1 cellular context compared by ENCODE assay signal in genomic region chr1:53121319-53122172, GRCh38.
TF ChIP-seq lines count a peak whose summit lies in the region.

No MANE protein-coding gene starts in this region.

TF ChIP-seq in HepG2, 621 proteins besides CTCF, POLR2A, EP300 and RAD21 (continued from another document and continues in another):
- TF ChIP-seq AHDC1 (CRISPR knock-in tag; IDR thresholded peaks at IDR 0.05; ENCODE audit: borderline replicate concordance) (peak; percentile 91), ZSCAN12 (CRISPR knock-in tag; IDR thresholded peaks at IDR 0.05) (no peak), ZNF550 (CRISPR knock-in tag; IDR thresholded peaks at IDR 0.05; ENCODE audit: borderline replicate concordance) (no peak), ZNF430 (CRISPR knock-in tag; IDR thresholded peaks at IDR 0.05) (peak; percentile 93; the same call in 1 of the 2 replicates), MTF1 (CRISPR knock-in tag; IDR thresholded peaks at IDR 0.05) (no peak), REST (IDR thresholded peaks at IDR 0.05; ENCODE audit: borderline replicate concordance in 1 of 2, low read depth in 1 of 2, low read length in 2 of 2) (peak in 1 of 2 experiments; percentile 2; a peak in 1 of 4 replicates), HOXA3 (CRISPR knock-in tag; IDR thresholded peaks at IDR 0.05) (peak; percentile 79; the same call in 1 of the 2 replicates), HOXA7 (CRISPR knock-in tag; IDR thresholded peaks at IDR 0.05) (no peak), SAP130 (CRISPR knock-in tag; IDR thresholded peaks at IDR 0.05; ENCODE audit: low read depth) (peak; percentile 94), ZNF549 (CRISPR knock-in tag; IDR thresholded peaks at IDR 0.05) (peak; percentile 64; the same call in 1 of the 2 replicates), HBP1 (CRISPR knock-in tag; IDR thresholded peaks at IDR 0.05; ENCODE audit: low read depth) (0 out of 2 replicates have a peak, but pooled peaks have one; percentile 28), ATF7 (IDR thresholded peaks at IDR 0.05) (no peak), ATF7 (CRISPR knock-in tag; IDR thresholded peaks at IDR 0.05) (peak; percentile 63), ZNF263 (CRISPR knock-in tag; IDR thresholded peaks at IDR 0.05) (peak; percentile 51; the same call in 1 of the 2 replicates), CHD4 (IDR thresholded peaks at IDR 0.05; ENCODE audit: borderline replicate concordance, low read length) (no peak), PHB2 (IDR thresholded peaks at IDR 0.05; ENCODE audit: partially characterized antibody) (no peak), POGK (CRISPR knock-in tag; conservative IDR thresholded peaks at IDR 0.05) (peak; percentile 78), ZBTB42 (CRISPR knock-in tag; IDR thresholded peaks at IDR 0.05) (no peak), DBP (CRISPR knock-in tag; IDR thresholded peaks at IDR 0.05; ENCODE audit: not compliant biosample characterization) (no peak), ZNF562 (CRISPR knock-in tag; IDR thresholded peaks at IDR 0.05; ENCODE audit: borderline replicate concordance) (no peak), ZNF30 (CRISPR knock-in tag; IDR thresholded peaks at IDR 0.05) (no peak), SKI (IDR thresholded peaks at IDR 0.05; ENCODE audit: partially characterized antibody) (peak; percentile 80), IKZF4 (CRISPR knock-in tag; IDR thresholded peaks at IDR 0.05; ENCODE audit: borderline replicate concordance, low read depth, not compliant biosample characterization) (peak; percentile 24), RARA (CRISPR knock-in tag; IDR thresholded peaks at IDR 0.05) (peak; percentile 81), ZMYM4 (CRISPR knock-in tag; IDR thresholded peaks at IDR 0.05) (peak; percentile 79), HDAC6 (IDR thresholded peaks at IDR 0.05; ENCODE audit: low read depth, low read length) (no peak), KLF15 (CRISPR knock-in tag; IDR thresholded peaks at IDR 0.05; ENCODE audit: borderline replicate concordance) (no peak), ZNF569 (CRISPR knock-in tag; IDR thresholded peaks at IDR 0.05; ENCODE audit: borderline replicate concordance) (no peak), TBX2 (CRISPR knock-in tag; IDR thresholded peaks at IDR 0.05; ENCODE audit: borderline replicate concordance) (peak; percentile 98), NR2F2 (IDR thresholded peaks at IDR 0.05; ENCODE audit: borderline replicate concordance, low read depth) (no peak), GZF1 (CRISPR knock-in tag; IDR thresholded peaks at IDR 0.05) (0 out of 2 replicates have a peak, but pooled peaks have one; percentile 61), FOSL2 (CRISPR knock-in tag; IDR thresholded peaks at IDR 0.05) (peak; percentile 99)
- TF ChIP-seq, protein P1, sequence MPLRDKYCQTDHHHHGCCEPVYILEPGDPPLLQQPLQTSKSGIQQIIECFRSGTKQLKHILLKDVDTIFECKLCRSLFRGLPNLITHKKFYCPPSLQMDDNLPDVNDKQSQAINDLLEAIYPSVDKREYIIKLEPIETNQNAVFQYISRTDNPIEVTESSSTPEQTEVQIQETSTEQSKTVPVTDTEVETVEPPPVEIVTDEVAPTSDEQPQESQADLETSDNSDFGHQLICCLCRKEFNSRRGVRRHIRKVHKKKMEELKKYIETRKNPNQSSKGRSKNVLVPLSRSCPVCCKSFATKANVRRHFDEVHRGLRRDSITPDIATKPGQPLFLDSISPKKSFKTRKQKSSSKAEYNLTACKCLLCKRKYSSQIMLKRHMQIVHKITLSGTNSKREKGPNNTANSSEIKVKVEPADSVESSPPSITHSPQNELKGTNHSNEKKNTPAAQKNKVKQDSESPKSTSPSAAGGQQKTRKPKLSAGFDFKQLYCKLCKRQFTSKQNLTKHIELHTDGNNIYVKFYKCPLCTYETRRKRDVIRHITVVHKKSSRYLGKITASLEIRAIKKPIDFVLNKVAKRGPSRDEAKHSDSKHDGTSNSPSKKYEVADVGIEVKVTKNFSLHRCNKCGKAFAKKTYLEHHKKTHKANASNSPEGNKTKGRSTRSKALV (CRISPR knock-in tag; IDR thresholded peaks at IDR 0.05), result no peak
- TF ChIP-seq, protein P2, sequence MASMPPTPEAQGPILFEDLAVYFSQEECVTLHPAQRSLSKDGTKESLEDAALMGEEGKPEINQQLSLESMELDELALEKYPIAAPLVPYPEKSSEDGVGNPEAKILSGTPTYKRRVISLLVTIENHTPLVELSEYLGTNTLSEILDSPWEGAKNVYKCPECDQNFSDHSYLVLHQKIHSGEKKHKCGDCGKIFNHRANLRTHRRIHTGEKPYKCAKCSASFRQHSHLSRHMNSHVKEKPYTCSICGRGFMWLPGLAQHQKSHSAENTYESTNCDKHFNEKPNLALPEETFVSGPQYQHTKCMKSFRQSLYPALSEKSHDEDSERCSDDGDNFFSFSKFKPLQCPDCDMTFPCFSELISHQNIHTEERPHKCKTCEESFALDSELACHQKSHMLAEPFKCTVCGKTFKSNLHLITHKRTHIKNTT (CRISPR knock-in tag; IDR thresholded peaks at IDR 0.05), result no peak
- TF ChIP-seq, protein P3, sequence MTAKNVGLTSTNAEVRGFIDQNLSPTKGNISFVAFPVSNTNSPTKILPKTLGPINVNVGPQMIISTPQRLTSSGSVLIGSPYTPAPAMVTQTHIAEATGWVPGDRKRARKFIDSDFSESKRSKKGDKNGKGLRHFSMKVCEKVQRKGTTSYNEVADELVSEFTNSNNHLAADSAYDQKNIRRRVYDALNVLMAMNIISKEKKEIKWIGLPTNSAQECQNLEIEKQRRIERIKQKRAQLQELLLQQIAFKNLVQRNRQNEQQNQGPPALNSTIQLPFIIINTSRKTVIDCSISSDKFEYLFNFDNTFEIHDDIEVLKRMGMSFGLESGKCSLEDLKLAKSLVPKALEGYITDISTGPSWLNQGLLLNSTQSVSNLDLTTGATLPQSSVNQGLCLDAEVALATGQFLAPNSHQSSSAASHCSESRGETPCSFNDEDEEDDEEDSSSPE (CRISPR knock-in tag; IDR thresholded peaks at IDR 0.05), result no peak
- TF ChIP-seq, protein P4, sequence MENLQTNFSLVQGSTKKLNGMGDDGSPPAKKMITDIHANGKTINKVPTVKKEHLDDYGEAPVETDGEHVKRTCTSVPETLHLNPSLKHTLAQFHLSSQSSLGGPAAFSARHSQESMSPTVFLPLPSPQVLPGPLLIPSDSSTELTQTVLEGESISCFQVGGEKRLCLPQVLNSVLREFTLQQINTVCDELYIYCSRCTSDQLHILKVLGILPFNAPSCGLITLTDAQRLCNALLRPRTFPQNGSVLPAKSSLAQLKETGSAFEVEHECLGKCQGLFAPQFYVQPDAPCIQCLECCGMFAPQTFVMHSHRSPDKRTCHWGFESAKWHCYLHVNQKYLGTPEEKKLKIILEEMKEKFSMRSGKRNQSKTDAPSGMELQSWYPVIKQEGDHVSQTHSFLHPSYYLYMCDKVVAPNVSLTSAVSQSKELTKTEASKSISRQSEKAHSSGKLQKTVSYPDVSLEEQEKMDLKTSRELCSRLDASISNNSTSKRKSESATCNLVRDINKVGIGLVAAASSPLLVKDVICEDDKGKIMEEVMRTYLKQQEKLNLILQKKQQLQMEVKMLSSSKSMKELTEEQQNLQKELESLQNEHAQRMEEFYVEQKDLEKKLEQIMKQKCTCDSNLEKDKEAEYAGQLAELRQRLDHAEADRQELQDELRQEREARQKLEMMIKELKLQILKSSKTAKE (CRISPR knock-in tag; IDR thresholded peaks at IDR 0.05; ENCODE audit: borderline replicate concordance), result peak; percentile 82
- TF ChIP-seq, protein P5, sequence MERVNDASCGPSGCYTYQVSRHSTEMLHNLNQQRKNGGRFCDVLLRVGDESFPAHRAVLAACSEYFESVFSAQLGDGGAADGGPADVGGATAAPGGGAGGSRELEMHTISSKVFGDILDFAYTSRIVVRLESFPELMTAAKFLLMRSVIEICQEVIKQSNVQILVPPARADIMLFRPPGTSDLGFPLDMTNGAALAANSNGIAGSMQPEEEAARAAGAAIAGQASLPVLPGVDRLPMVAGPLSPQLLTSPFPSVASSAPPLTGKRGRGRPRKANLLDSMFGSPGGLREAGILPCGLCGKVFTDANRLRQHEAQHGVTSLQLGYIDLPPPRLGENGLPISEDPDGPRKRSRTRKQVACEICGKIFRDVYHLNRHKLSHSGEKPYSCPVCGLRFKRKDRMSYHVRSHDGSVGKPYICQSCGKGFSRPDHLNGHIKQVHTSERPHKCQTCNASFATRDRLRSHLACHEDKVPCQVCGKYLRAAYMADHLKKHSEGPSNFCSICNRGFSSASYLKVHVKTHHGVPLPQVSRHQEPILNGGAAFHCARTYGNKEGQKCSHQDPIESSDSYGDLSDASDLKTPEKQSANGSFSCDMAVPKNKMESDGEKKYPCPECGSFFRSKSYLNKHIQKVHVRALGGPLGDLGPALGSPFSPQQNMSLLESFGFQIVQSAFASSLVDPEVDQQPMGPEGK (CRISPR knock-in tag; IDR thresholded peaks at IDR 0.05), result peak; percentile 98
